Comparison of ENCODE assay signal across 17 cellular contexts in genomic region chr13:111230385-111230930, GRCh38.
A peak's percentile ranks its signal among the peaks of the same experiment; 100 is the strongest.
DNase-seq lines count a peak whose midpoint lies in the region; ATAC-seq, FAIRE-seq and TF ChIP-seq lines count a peak whose summit lies in the region.
"Had no signal": no experiment of that assay in that cellular context is flagged by ENCODE, and none has a peak within 500 bp of the region (broad histone marks: within the 10 kb centered on the region; RNA-seq: fewer than 3 reads in every experiment).

No MANE protein-coding gene starts in this region.

- peaks cover 21 to 60% of the 10 kb centered on the region in 2 donors for H3K4me1 ChIP-seq in thoracic aorta (ENCODE audit: control insufficient read depth in 1 of 2, low read depth in 2 of 2)
- H3K4me1 ChIP-seq: BE2C had no signal

- in situ Hi-C loops in brain microvascular endothelial cell (cut with HindIII; ENCODE audit: low pct_ligation_motif_present, low sequenced_read_pairs) = no loop called here

- no peak for TF ChIP-seq CTCF in brain microvascular endothelial cell (IDR thresholded peaks at IDR 0.05; ENCODE audit: low read depth, low read length, missing control alignments)
- no peak for TF ChIP-seq CTCF in thoracic aorta (IDR thresholded peaks at IDR 0.05)

- H3K27ac ChIP-seq in brain microvascular endothelial cell (peak overlapping the region; percentile 100), thoracic aorta (peak overlapping the region; percentile 32 to 75)
- H3K27ac ChIP-seq: C4-2B, HL-60 had no signal

- H3K4me3 ChIP-seq in brain microvascular endothelial cell (ENCODE audit: low read depth, low read length) (no peak overlapping the region), thoracic aorta (no peak overlapping the region)
- H3K4me3 ChIP-seq: GM23338 had no signal

- TF ChIP-seq POLR2A in GM12891 (IDR thresholded peaks at IDR 0.05; ENCODE audit: low read depth, low read length) = no peak

- no peak for DNase-seq in GM12891 (ENCODE audit: insufficient read length, low spot score)
- DNase-seq in brain microvascular endothelial cell = no peak
- peak; percentile 23 for DNase-seq in islet precursor cell
- DNase-seq in thoracic aorta (ENCODE audit: low spot score) = no peak
- no peak for DNase-seq in HuH-7 (ENCODE audit: low spot score)
- no peak for DNase-seq in activated CD4-positive, alpha-beta T cell treated with anti-CD3 and anti-CD28 coated beads for 4 hours
- no peak for DNase-seq in activated CD4-positive, alpha-beta T cell treated with anti-CD3 and anti-CD28 coated beads, Interleukin-2, amount 50 U/mL, for 1 hour
- DNase-seq: BE2C; CD4-positive, alpha-beta memory T cell; EL; H7 had no signal

- no peaks in the 10 kb centered on the region for H3K27me3 ChIP-seq in brain microvascular endothelial cell (replicated peaks)
- no peaks in the 10 kb centered on the region for H3K27me3 ChIP-seq in thoracic aorta (replicated peaks; ENCODE audit: insufficient read depth)
- H3K27me3 ChIP-seq: BE2C had no signal

- ATAC-seq in thoracic aorta (ENCODE audit: insufficient number of reproducible peaks, low FRiP score, low read depth) = no peak
- ATAC-seq: GM23338 had no signal

- peak; percentile 5 for FAIRE-seq in GM12891 (lab: Jason Lieb, UNC)
- FAIRE-seq: A204.1, G401.6, GM12892 had no signal

- H3K9me3 ChIP-seq in thoracic aorta = no peaks in the 10 kb centered on the region
- H3K9me3 ChIP-seq: BE2C had no signal

- H3K36me3 ChIP-seq in brain microvascular endothelial cell (replicated peaks) (peaks cover 4% of the 10 kb centered on the region), thoracic aorta (peaks cover 10% of the 10 kb centered on the region)

TF ChIP-seq in GM12891, 5 proteins besides CTCF, POLR2A, EP300 and RAD21:
- TF ChIP-seq PAX5 (IDR thresholded peaks at IDR 0.05; ENCODE audit: insufficient read depth, low read length, severe bottlenecking) = no peak
- no peak for TF ChIP-seq POU2F2 (IDR thresholded peaks at IDR 0.05; ENCODE audit: low read depth, low read length)
- TF ChIP-seq TAF1 (IDR thresholded peaks at IDR 0.05; ENCODE audit: low read depth, low read length) = no peak
- TF ChIP-seq POLR2AphosphoS5 (IDR thresholded peaks at IDR 0.05; ENCODE audit: low read depth, low read length) = no peak
- TF ChIP-seq SPI1 (IDR thresholded peaks at IDR 0.05; ENCODE audit: low read depth, low read length) = no peak
